In the genomic region with DNA sequence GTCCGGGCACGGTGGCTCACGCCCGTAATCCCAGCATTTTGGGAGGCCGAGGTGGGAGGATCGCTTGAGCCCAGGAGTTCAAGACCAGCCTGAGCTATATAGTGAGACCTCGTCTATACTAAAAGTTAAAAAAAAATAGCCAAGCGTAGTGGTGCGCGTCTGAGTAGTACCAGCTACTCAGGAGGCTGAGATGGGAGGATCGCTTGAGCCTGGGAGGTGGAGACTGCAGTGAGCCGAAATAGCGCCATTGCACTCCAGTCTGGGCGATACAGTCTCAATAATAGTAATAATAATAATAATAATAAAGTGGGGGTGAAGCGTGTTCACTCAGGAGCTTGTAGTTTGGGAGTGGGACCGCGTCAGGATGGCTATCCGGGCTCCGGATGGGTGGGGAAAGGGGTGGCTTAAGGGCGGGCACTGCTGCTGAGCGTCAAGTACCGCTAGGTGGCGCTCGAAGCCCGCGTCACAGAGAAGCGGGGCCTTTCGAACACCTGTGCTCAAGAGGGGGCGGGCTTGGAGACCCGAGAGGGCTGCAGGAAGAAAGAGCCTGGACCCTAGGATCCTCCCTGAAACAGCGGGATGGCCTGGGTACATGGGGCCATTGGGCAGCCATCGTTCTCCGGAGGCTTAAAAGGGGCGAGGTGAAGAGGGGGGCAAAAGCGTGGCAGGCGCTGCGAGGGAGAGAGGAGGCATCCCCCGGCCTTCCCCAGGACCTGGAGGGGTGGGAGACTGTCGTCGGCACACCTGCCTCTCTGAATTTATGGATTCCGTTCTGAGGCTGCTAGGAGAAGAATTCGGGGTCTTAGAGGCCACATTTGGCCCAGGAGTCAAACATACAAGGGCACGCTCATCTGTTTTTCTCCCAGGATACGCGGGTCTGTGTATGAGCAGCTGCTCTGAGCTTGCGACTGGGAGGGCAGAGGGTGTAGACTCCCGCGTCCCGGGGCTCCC, we compare ENCODE assay signal across 7 cellular contexts. TPM values are rescaled to one million over a fixed set of nuclear protein-coding genes. Genes with fewer than 3 reads are reported as not detected.
DNase-seq lines count a peak whose midpoint lies in the region; ATAC-seq and TF ChIP-seq lines count a peak whose summit lies in the region.

No MANE protein-coding gene starts in this region.

- H3K4me3 ChIP-seq in GM12875 (ENCODE audit: low read depth, low read length), result no peak overlapping the region
- H3K4me3 ChIP-seq in KMS-11 (IDR thresholded peaks at IDR 0.05; ENCODE audit: insufficient read depth, low read depth, low read length), result no peak overlapping the region
- peak overlapping the region in 3 of 4 donors; percentile 55 to 58 (median 56) for H3K4me3 ChIP-seq in gastrocnemius medialis

- H3K79me2 ChIP-seq in KMS-11 (ENCODE audit: insufficient read depth, low read depth), result no peaks in the 10 kb centered on the region

- H3K4me1 ChIP-seq in KMS-11 (ENCODE audit: low read depth, poor library complexity, severe bottlenecking), result peaks cover 12% of the 10 kb centered on the region
- H3K4me1 ChIP-seq in gastrocnemius medialis, result peaks cover 9 to 10% of the 10 kb centered on the region in 2 donors

- H3K4me2 ChIP-seq in KMS-11, result peak overlapping the region; percentile 82

- H3K9me3 Mint-ChIP-seq in activated naive CD4-positive, alpha-beta T cell treated with anti-CD3 and anti-CD28 coated beads, Interleukin-2, amount 10 ng/mL, durations not matched to agents 7 days and 5 days, result no peaks in the 10 kb centered on the region

- CTCF ChIA-PET in activated naive CD4-positive, alpha-beta T cell treated with anti-CD3 and anti-CD28 coated beads, Interleukin-2, amount 10 ng/mL, durations not matched to agents 7 days and 5 days (lab: Charles Lee), result interaction anchor here (0.6 to 5.3 kb wide), 33 partner anchors 9 to 566 kb away, joined by 3 to 40 read pairs (median 3); a partner anchor contains a TSS

- peak; percentile 53 to 77 for ATAC-seq in gastrocnemius medialis

- no peaks in the 10 kb centered on the region for H4K20me1 ChIP-seq in KMS-11 (ENCODE audit: insufficient read depth)

- in situ Hi-C loops in gastrocnemius medialis (cut with MboI; ENCODE audit: low sequenced_read_pairs in 4 of 4), result loop anchor here (5.0 to 25.0 kb wide), 7 partner anchors 78 to 358 kb away; no protein-coding TSS in a partner anchor

- no peak for TF ChIP-seq POLR2A in gastrocnemius medialis (IDR thresholded peaks at IDR 0.05)

- DNase-seq in SKM-1 (lab: John Stamatoyannopoulos, UW; ENCODE audit: unreplicated experiment), result peak; percentile 9
- DNase-seq in activated naive CD4-positive, alpha-beta T cell treated with anti-CD3 and anti-CD28 coated beads, Interleukin-2, amount 10 ng/mL, durations not matched to agents 7 days and 5 days, result peak; percentile 80
- peak; percentile 86 for DNase-seq in cardiac septum (ENCODE audit: low spot score)
- DNase-seq in gastrocnemius medialis, result peak in 1 of 2 donors; percentile 46
- no peak for DNase-seq in NCI-H2029 treated with DMSO at 0.1 percent for 48 hours (lab: John Stamatoyannopoulos, UW)

- H3K27ac ChIP-seq in KMS-11 (no peak overlapping the region), gastrocnemius medialis (no peak overlapping the region)

- H3K27me3 ChIP-seq in KMS-11 (ENCODE audit: insufficient read depth, low read depth) (peaks cover 35% of the 10 kb centered on the region), gastrocnemius medialis (peaks cover 8 to 49% (median 19%) of the 10 kb centered on the region in 3 donors)

- H3K4me1 Mint-ChIP-seq in activated naive CD4-positive, alpha-beta T cell treated with anti-CD3 and anti-CD28 coated beads, Interleukin-2, amount 10 ng/mL, durations not matched to agents 7 days and 5 days, result peaks cover 35% of the 10 kb centered on the region

- peaks cover 100% of the 10 kb centered on the region for H3K27me3 Mint-ChIP-seq in activated naive CD4-positive, alpha-beta T cell treated with anti-CD3 and anti-CD28 coated beads, Interleukin-2, amount 10 ng/mL, durations not matched to agents 7 days and 5 days

- peak; percentile 95 for TF ChIP-seq CTCF in GM12875 (IDR thresholded peaks at IDR 0.05; ENCODE audit: borderline replicate concordance, insufficient read depth, low read depth, low read length)
- peak; percentile 85 for TF ChIP-seq CTCF in KMS-11 (conservative IDR thresholded peaks at IDR 0.05; ENCODE audit: low read depth, low read length)
- peak; percentile 87 to 95 (median 90) for TF ChIP-seq CTCF in gastrocnemius medialis (IDR thresholded peaks at IDR 0.05 in 4 of 5, conservative IDR thresholded peaks at IDR 0.05 in 1 of 5)

- H3K36me3 ChIP-seq in KMS-11 (ENCODE audit: insufficient read depth) (no peaks in the 10 kb centered on the region), gastrocnemius medialis (no peaks in the 10 kb centered on the region)

- peak overlapping the region; percentile 33 for H3K4me3 Mint-ChIP-seq in activated naive CD4-positive, alpha-beta T cell treated with anti-CD3 and anti-CD28 coated beads, Interleukin-2, amount 10 ng/mL, durations not matched to agents 7 days and 5 days

- peak overlapping the region; percentile 1 for H3K27ac Mint-ChIP-seq in activated naive CD4-positive, alpha-beta T cell treated with anti-CD3 and anti-CD28 coated beads, Interleukin-2, amount 10 ng/mL, durations not matched to agents 7 days and 5 days

- no peaks in the 10 kb centered on the region for H3K36me3 Mint-ChIP-seq in activated naive CD4-positive, alpha-beta T cell treated with anti-CD3 and anti-CD28 coated beads, Interleukin-2, amount 10 ng/mL, durations not matched to agents 7 days and 5 days

- no peak overlapping the region for H3K9ac ChIP-seq in KMS-11

- no peaks in the 10 kb centered on the region for H3K9me3 ChIP-seq in gastrocnemius medialis

- intact Hi-C loops in cardiac septum (cut with DNase I), result loop anchor here (5.0 kb wide), 3 partner anchors 78 to 563 kb away; a partner anchor contains a TSS
- intact Hi-C loops in gastrocnemius medialis (cut with DNase I; ENCODE audit: low total_unique reads), result loop anchor here (2.0 kb wide), 1 partner anchor 228 kb away; no protein-coding TSS in a partner anchor

- H2AFZ ChIP-seq in KMS-11 (ENCODE audit: low read depth), result peak overlapping the region; percentile 69

RNA-seq across cellular contexts. Expression of a gene that starts 14.5 kb away (rescaled TPM):
- 0.13 TPM for total RNA-seq in cardiac septum
- 10 to 100 TPM; 10.7 to 25.9 (median 13.0) TPM for total RNA-seq in gastrocnemius medialis

Comparison
In these comparisons a context has a peak if more than half of its experiments do, and no peak if none do; other contexts are left out.
1. H3K4me3 ChIP-seq: peak in gastrocnemius medialis (3 of 4); none in GM12875 (single experiment) and KMS-11 (single experiment).
2. RNA of a gene that starts 14.5 kb away (total RNA-seq): 10.7 to 25.9 TPM in gastrocnemius medialis; 0.13 TPM in cardiac septum (single experiment); every median in the first group is over 10 times any median in the second.
3. Peak in every context shown above with its lines, with median percentiles within 50 percentile points of each other: CTCF ChIP-seq.